ENCODE assay signal across 7 cellular contexts in the genomic region with DNA sequence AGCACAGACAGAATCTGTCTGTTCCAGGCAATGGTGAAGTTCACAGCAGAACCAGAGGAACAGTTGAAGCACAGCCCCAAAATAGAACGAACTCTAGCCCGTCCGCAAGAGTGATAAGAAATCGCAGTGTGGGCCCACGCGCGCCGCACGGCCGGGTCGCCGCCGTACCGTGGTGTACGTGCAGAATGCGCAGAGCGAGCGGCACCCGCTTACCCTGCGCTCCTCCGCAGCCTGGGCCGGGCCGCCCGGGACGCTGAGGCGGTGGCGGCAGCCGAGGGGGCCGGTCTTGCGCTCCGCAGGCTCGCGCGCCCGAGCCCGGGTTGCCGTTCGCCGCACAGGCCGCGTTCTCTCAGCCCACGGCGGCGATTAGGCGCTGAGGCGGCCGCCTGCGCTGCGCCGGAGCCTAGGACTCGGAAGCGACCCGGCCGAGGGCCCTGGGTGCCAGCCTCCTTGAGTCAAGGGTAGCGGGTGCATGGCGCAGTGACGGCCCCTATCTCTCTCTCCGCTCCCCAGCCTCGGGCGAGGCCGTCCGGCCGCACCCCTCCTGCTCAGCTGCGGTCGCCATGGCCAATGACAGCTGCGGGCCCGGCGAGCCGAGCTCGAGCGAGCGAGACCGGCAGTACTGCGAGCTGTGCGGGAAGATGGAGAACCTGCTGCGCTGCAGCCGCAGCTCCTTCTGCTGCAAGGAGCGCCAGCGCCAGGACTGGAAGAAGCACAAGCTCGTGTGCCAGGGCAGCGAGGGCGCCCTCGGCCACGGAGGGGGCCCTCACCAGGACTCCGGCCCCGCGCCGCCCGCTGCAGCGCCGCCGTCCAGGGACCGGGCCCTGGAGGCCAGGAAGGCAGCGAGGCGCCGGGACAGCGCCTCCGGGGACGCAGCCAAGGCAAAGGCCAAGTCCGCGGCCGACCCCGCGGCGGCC. TPM values are rescaled to one million over a fixed set of nuclear protein-coding genes. Genes with fewer than 3 reads are reported as not detected.
DNase-seq lines count a peak whose midpoint lies in the region; ATAC-seq and TF ChIP-seq lines count a peak whose summit lies in the region.

No MANE protein-coding gene starts in this region.

- WGBS in endodermal cell (ENCODE audit: insufficient coverage in 1 of 2, insufficient read length in 1 of 2), 2 experiments, result 1 to 3% methylated on average over 30 to 105 of the region's 105 CpGs

- no peaks in the 10 kb centered on the region for H3K9me3 ChIP-seq in endodermal cell (ENCODE audit: control insufficient read depth, low read length)

- no peaks in the 10 kb centered on the region for H3K4me1 ChIP-seq in endodermal cell (ENCODE audit: control insufficient read depth, insufficient read depth, low read length)

- no peak overlapping the region for H3K9ac ChIP-seq in endodermal cell (ENCODE audit: extremely low read depth, low read length, poor library complexity, severe bottlenecking)

- H3K36me3 ChIP-seq in endodermal cell (ENCODE audit: control insufficient read depth, insufficient read depth, low read length), result peaks cover 19% of the 10 kb centered on the region

- peak overlapping the region; percentile 83 for H3K4me3 ChIP-seq in endodermal cell (ENCODE audit: low read length)

- DNase-seq in NCI-H748 (lab: John Stamatoyannopoulos, UW; ENCODE audit: unreplicated experiment) (peak; percentile 66), endodermal cell (peak; percentile 89), mesothelial cell of epicardium (ENCODE audit: low spot score in 2 of 2, unreplicated experiment in 2 of 2) (peak; percentile 58 to 80)
- DNase-seq in activated CD8-positive, alpha-beta memory T cell treated with anti-CD3 and anti-CD28 coated beads, Interleukin-2, amount 50 U/mL, for 4 hours, result peak; percentile 70
- DNase-seq in stimulated activated CD8-positive, alpha-beta memory T cell treated with anti-CD3 and anti-CD28 coated beads, Interleukin-15, amount 100 ng/mL, for 48 hours (ENCODE audit: low read depth in 2 of 2), result peak; percentile 56

- peaks cover 24% of the 10 kb centered on the region for H3K27me3 ChIP-seq in endodermal cell (ENCODE audit: control insufficient read depth, insufficient read depth, low read length, poor library complexity, severe bottlenecking)

- H3K9me3 Mint-ChIP-seq in endodermal cell (no peaks in the 10 kb centered on the region), mesothelial cell of epicardium (no peaks in the 10 kb centered on the region)

- peak; percentile 40 for ATAC-seq in GM18868 (IDR thresholded peaks at IDR 0.05; ENCODE audit: unreplicated experiment)
- peak; percentile 38 for ATAC-seq in HG03039 (IDR thresholded peaks at IDR 0.05; ENCODE audit: unreplicated experiment)

- no peak overlapping the region for H3K27ac ChIP-seq in endodermal cell (ENCODE audit: low read depth, low read length)

- H3K27ac Mint-ChIP-seq in endodermal cell, result peak overlapping the region; percentile 61
- peak overlapping the region; percentile 86 for H3K27ac Mint-ChIP-seq in mesothelial cell of epicardium

- H3K4me1 Mint-ChIP-seq in endodermal cell, result peaks cover 20% of the 10 kb centered on the region
- H3K4me1 Mint-ChIP-seq in mesothelial cell of epicardium, result peaks cover 29% of the 10 kb centered on the region

- H3K36me3 Mint-ChIP-seq in endodermal cell (ENCODE audit: low read depth) (peaks cover 8% of the 10 kb centered on the region), mesothelial cell of epicardium (peaks cover 8% of the 10 kb centered on the region)

- peaks cover 17% of the 10 kb centered on the region for H3K27me3 Mint-ChIP-seq in endodermal cell (ENCODE audit: insufficient read depth)
- peaks cover 7% of the 10 kb centered on the region for H3K27me3 Mint-ChIP-seq in mesothelial cell of epicardium (ENCODE audit: low read depth)

- H3K4me3 Mint-ChIP-seq in endodermal cell, result peak overlapping the region; percentile 64
- H3K4me3 Mint-ChIP-seq in mesothelial cell of epicardium, result peak overlapping the region; percentile 92

- TF ChIP-seq CTCF in endodermal cell (conservative IDR thresholded peaks at IDR 0.05) (peak; percentile 21), mesothelial cell of epicardium (IDR thresholded peaks at IDR 0.05; ENCODE audit: unreplicated experiment) (no peak)

RNA-seq across cellular contexts. Expression of gene WDR73, which starts 20.5 kb away (rescaled TPM):
- total RNA-seq in endodermal cell, result 10 to 100 TPM; 44.1 to 46.8 TPM
- 37.9 TPM for polyA plus RNA-seq in endodermal cell (2013, experiment 1 of 2)
- 32.1 TPM for polyA plus RNA-seq in endodermal cell (2013, experiment 2 of 2)
- 47.5 to 49.3 TPM (median 49.3 TPM) in 3 replicates for total RNA-seq in mesothelial cell of epicardium

RNA-seq across cellular contexts. Expression of gene NMB, which starts 24.4 kb away (rescaled TPM):
- total RNA-seq in endodermal cell (1 to 10 TPM; 5.3 to 7.3 TPM), mesothelial cell of epicardium (6.4 to 7.6 TPM (median 6.7 TPM) in 3 replicates)
- 11.8 TPM for polyA plus RNA-seq in endodermal cell (2013, experiment 1 of 2)
- polyA plus RNA-seq in endodermal cell (2013, experiment 2 of 2), result 10.0 TPM

RNA-seq across cellular contexts. Expression of gene ZSCAN2, which starts 32.8 kb away (rescaled TPM):
- total RNA-seq in endodermal cell, result 10 to 100 TPM; 23.6 to 31.3 TPM
- 18.8 TPM for polyA plus RNA-seq in endodermal cell (2013, experiment 1 of 2)
- polyA plus RNA-seq in endodermal cell (2013, experiment 2 of 2), result 18.4 TPM
- 41.7 to 45.6 TPM (median 45.1 TPM) in 3 replicates for total RNA-seq in mesothelial cell of epicardium
